Comparison of ENCODE assay signal across 1 cellular context in genomic region chr11:34603129-34604001, GRCh38.
TF ChIP-seq lines count a peak whose summit lies in the region.

No MANE protein-coding gene starts in this region.

TF ChIP-seq in K562, 482 proteins besides CTCF, POLR2A, EP300 and RAD21 (continued from another document):
- TF ChIP-seq RERE (CRISPR knock-in tag; IDR thresholded peaks at IDR 0.05; ENCODE audit: borderline replicate concordance): no peak
- TF ChIP-seq, protein P1, sequence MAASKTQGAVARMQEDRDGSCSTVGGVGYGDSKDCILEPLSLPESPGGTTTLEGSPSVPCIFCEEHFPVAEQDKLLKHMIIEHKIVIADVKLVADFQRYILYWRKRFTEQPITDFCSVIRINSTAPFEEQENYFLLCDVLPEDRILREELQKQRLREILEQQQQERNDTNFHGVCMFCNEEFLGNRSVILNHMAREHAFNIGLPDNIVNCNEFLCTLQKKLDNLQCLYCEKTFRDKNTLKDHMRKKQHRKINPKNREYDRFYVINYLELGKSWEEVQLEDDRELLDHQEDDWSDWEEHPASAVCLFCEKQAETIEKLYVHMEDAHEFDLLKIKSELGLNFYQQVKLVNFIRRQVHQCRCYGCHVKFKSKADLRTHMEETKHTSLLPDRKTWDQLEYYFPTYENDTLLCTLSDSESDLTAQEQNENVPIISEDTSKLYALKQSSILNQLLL (CRISPR knock-in tag; IDR thresholded peaks at IDR 0.05; ENCODE audit: borderline replicate concordance): no peak
- TF ChIP-seq NR1H2 (CRISPR knock-in tag; IDR thresholded peaks at IDR 0.05): no peak
- TF ChIP-seq, protein P2, sequence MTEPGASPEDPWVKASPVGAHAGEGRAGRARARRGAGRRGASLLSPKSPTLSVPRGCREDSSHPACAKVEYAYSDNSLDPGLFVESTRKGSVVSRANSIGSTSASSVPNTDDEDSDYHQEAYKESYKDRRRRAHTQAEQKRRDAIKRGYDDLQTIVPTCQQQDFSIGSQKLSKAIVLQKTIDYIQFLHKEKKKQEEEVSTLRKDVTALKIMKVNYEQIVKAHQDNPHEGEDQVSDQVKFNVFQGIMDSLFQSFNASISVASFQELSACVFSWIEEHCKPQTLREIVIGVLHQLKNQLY (CRISPR knock-in tag; conservative IDR thresholded peaks at IDR 0.05): no peak
